ENCODE assay signal across 11 cellular contexts in the genomic region with DNA sequence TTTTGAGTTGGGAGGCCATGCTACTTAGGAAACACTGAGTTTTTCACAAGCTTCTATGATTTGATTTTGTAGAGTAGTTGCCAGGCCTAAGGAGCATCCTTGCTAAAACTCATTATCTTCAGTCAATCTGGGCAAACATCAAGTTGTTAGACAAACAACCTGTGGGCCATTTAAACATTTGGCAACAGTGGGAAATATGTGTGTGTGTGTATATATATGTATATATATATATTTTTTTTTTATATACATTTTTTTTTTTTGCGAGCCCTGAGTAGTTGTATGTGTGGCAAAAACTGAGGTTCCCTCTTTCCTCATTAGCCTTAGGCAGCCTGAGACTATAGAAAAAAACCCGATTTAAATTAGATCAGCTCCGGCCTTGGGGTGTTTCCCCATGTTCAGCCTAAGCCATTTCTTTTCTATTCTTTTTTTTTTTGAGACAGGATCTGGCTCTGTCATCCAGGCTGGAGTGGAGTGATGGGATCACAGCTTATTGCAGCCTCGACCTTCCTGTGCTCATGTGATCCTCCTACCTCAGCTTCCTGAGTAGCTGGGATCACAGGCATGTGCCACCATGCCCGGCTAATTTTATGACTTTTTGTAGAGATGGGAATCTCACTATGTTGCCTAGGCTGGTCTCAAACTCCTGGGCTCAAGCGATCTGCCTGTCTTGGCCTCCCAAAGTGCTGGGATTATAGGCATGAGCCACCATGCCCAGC. TPM values are rescaled to one million over a fixed set of nuclear protein-coding genes. Genes with fewer than 3 reads are reported as not detected.
DNase-seq lines count a peak whose midpoint lies in the region; ATAC-seq and TF ChIP-seq lines count a peak whose summit lies in the region.
"Had no signal": no experiment of that assay in that cellular context is flagged by ENCODE, and none has a peak within 500 bp of the region (broad histone marks: within the 10 kb centered on the region; RNA-seq: fewer than 3 reads in every experiment).

No MANE protein-coding gene starts in this region.

- H3K27ac ChIP-seq in mammary epithelial cell (ENCODE audit: insufficient read depth, low read depth, low read length) (no peak overlapping the region), lower lobe of right lung (peak overlapping the region; percentile 50), transverse colon (peak overlapping the region in 3 of 4 donors; percentile 47 to 66 (median 65)), esophagus squamous epithelium (peak overlapping the region in 1 of 4 donors; percentile 36)

- TF ChIP-seq CTCF in mammary epithelial cell (conservative IDR thresholded peaks at IDR 0.05 in 1 of 2, IDR thresholded peaks at IDR 0.05 in 1 of 2; ENCODE audit: extremely low read depth in 1 of 2, insufficient read depth in 1 of 2, low read depth in 1 of 2, low read length in 2 of 2) (no peak), MCF 10A (IDR thresholded peaks at IDR 0.05; ENCODE audit: unreplicated experiment) (no peak), lower lobe of right lung (IDR thresholded peaks at IDR 0.05) (no peak), transverse colon (IDR thresholded peaks at IDR 0.05) (no peak), esophagus squamous epithelium (IDR thresholded peaks at IDR 0.05) (no peak)

- no peaks in the 10 kb centered on the region for H3K4me1 Mint-ChIP-seq in MCF 10A (ENCODE audit: insufficient read depth, unreplicated experiment)

- H3K9me3 Mint-ChIP-seq in MCF 10A (ENCODE audit: unreplicated experiment): no peaks in the 10 kb centered on the region
- no peaks in the 10 kb centered on the region for H3K9me3 Mint-ChIP-seq in activated naive CD4-positive, alpha-beta T cell treated with anti-CD3 and anti-CD28 coated beads, Interleukin-2, amount 50 U/mL, for 72 hours

- intact Hi-C loops in mammary epithelial cell (cut with micrococcal nuclease): no loop called here
- intact Hi-C loops in MCF 10A (cut with micrococcal nuclease): no loop called here
- intact Hi-C loops in lower lobe of right lung (cut with DNase I): loop anchor here (10.0 kb wide), 1 partner anchor 90 kb away; no protein-coding TSS in a partner anchor
- intact Hi-C loops in transverse colon (cut with DNase I; ENCODE audit: low total_unique reads): no loop called here
- intact Hi-C loops in esophagus squamous epithelium (cut with DNase I): loop anchor here (5.0 kb wide), 1 partner anchor 87 kb away; no protein-coding TSS in a partner anchor

- WGBS in mammary epithelial cell (ENCODE audit: low coverage, missing lambda C conversion rate): 46% methylated on average over 5 of the region's 6 CpGs
- WGBS in transverse colon (ENCODE audit: low coverage in 1 of 2), 2 donors: 64 to 68% methylated on average over 4 to 6 of the region's 6 CpGs
- 52 to 54% methylated on average over 5 to 6 of the region's 6 CpGs for WGBS in esophagus squamous epithelium, 2 donors

- H3K4me2 ChIP-seq in mammary epithelial cell (ENCODE audit: insufficient read depth, low read depth, low read length): no peak overlapping the region

- CTCF ChIA-PET in mammary epithelial cell (lab: Charles Lee; ENCODE audit: low non-redundant PET): no interaction called here
- CTCF ChIA-PET in MCF 10A (lab: Yijun Ruan, JAX): interaction anchor here (0.7 to 3.3 kb wide), 5 partner anchors 11 to 281 kb away, joined by 3 to 22 read pairs (median 4); a partner anchor contains a TSS

- BruUV-seq in mammary epithelial cell (replicated peaks; lab: Mats Ljungman, UMichigan): no TSS peak
- BruUV-seq in MCF 10A (replicated peaks; lab: Mats Ljungman, UMichigan): no TSS peak

- no peak overlapping the region for H3K27ac Mint-ChIP-seq in MCF 10A (ENCODE audit: low read depth, unreplicated experiment)
- peak overlapping the region; percentile 86 to 87 for H3K27ac Mint-ChIP-seq in activated naive CD4-positive, alpha-beta T cell treated with anti-CD3 and anti-CD28 coated beads, Interleukin-2, amount 50 U/mL, for 72 hours

- POLR2A ChIA-PET in MCF 10A (lab: Yijun Ruan, JAX): interaction anchor here (1.3 to 1.4 kb wide), 2 partner anchors 10 to 19 kb away, joined by 3 to 5 read pairs; a partner anchor contains a TSS

- H3K79me2 ChIP-seq in mammary epithelial cell (ENCODE audit: insufficient read depth, low read length): no peaks in the 10 kb centered on the region

- DNase-seq in mammary epithelial cell (peak; percentile 19), MCF 10A (ENCODE audit: unreplicated experiment) (no peak), lower lobe of right lung (no peak), transverse colon (no peak), esophagus squamous epithelium (lab: John Stamatoyannopoulos, UW) (no peak), OCI-M1 (lab: John Stamatoyannopoulos, UW) (no peak), NCI-H82 treated with DMSO at 0.1 percent for 48 hours (lab: John Stamatoyannopoulos, UW; ENCODE audit: unreplicated experiment) (no peak)
- DNase-seq in activated naive CD4-positive, alpha-beta T cell treated with anti-CD3 and anti-CD28 coated beads, Interleukin-2, amount 50 U/mL, for 72 hours (ENCODE audit: low spot score in 2 of 2): no peak
- DNase-seq: NCI-H1092, NCI-H526 had no signal

- dilution Hi-C loops in mammary epithelial cell (cut with HindIII; ENCODE audit: low sequenced_read_pairs): loop anchor here (5.0 kb wide), 1 partner anchor 87 kb away; no protein-coding TSS in a partner anchor

- H3K4me3 ChIP-seq in mammary epithelial cell (replicated peaks in 1 of 3; ENCODE audit: insufficient read depth in 1 of 3, low read depth in 2 of 3, low read length in 3 of 3) (no peak overlapping the region), lower lobe of right lung (no peak overlapping the region), transverse colon (no peak overlapping the region), esophagus squamous epithelium (no peak overlapping the region)

- H3K4me1 ChIP-seq in mammary epithelial cell (ENCODE audit: insufficient read depth, low read length): peaks cover 10% of the 10 kb centered on the region
- peaks cover 11% of the 10 kb centered on the region for H3K4me1 ChIP-seq in lower lobe of right lung
- H3K4me1 ChIP-seq in transverse colon: peaks cover 3 to 12% (median 10%) of the 10 kb centered on the region in 4 donors
- peaks cover 0 to 14% (median 10%) of the 10 kb centered on the region in 3 donors for H3K4me1 ChIP-seq in esophagus squamous epithelium

- peaks cover 16% of the 10 kb centered on the region for H3K36me3 Mint-ChIP-seq in MCF 10A (ENCODE audit: insufficient read depth, unreplicated experiment)
- no peaks in the 10 kb centered on the region for H3K36me3 Mint-ChIP-seq in activated naive CD4-positive, alpha-beta T cell treated with anti-CD3 and anti-CD28 coated beads, Interleukin-2, amount 50 U/mL, for 72 hours

- H4K20me1 ChIP-seq in mammary epithelial cell (ENCODE audit: insufficient read depth, low read length): no peaks in the 10 kb centered on the region

- TF ChIP-seq POLR2A in transverse colon (IDR thresholded peaks at IDR 0.05) (no peak), esophagus squamous epithelium (IDR thresholded peaks at IDR 0.05) (no peak)

- no peak overlapping the region for H3K4me3 Mint-ChIP-seq in MCF 10A (ENCODE audit: unreplicated experiment)

- H3K27me3 ChIP-seq in mammary epithelial cell (ENCODE audit: insufficient read depth, low read length) (no peaks in the 10 kb centered on the region), lower lobe of right lung (ENCODE audit: low read depth) (no peaks in the 10 kb centered on the region), transverse colon (no peaks in the 10 kb centered on the region), esophagus squamous epithelium (no peaks in the 10 kb centered on the region)

- H3K36me3 ChIP-seq in mammary epithelial cell (ENCODE audit: insufficient read depth, low read length): no peaks in the 10 kb centered on the region
- H3K36me3 ChIP-seq in lower lobe of right lung: peaks cover 6% of the 10 kb centered on the region
- no peaks in the 10 kb centered on the region for H3K36me3 ChIP-seq in transverse colon
- H3K36me3 ChIP-seq in esophagus squamous epithelium: peaks cover 0 to 8% (median 0%) of the 10 kb centered on the region in 3 donors

- in situ Hi-C loops in mammary epithelial cell (cut with MboI; ENCODE audit: low sequenced_read_pairs in 2 of 2): loop anchor here (10.0 kb wide), 1 partner anchor 210 kb away; a partner anchor contains a TSS
- in situ Hi-C loops in transverse colon (cut with MboI; ENCODE audit: low pct_ligation_motif_present in 1 of 4, low pct_unique_long_range_greater_than_20kb in 1 of 4, low sequenced_read_pairs in 3 of 4): loop anchor here (5.0 to 25.0 kb wide), 5 partner anchors 87 to 212 kb away; a partner anchor contains a TSS

- no peak overlapping the region for H2AFZ ChIP-seq in mammary epithelial cell (ENCODE audit: low read depth, low read length)

- TF ChIP-seq EP300 in transverse colon (IDR thresholded peaks at IDR 0.05; ENCODE audit: low read depth): no peak

- no peaks in the 10 kb centered on the region for H3K9me3 ChIP-seq in mammary epithelial cell (replicated peaks; ENCODE audit: insufficient read depth, low read length)
- H3K9me3 ChIP-seq in lower lobe of right lung: no peaks in the 10 kb centered on the region
- H3K9me3 ChIP-seq in transverse colon: no peaks in the 10 kb centered on the region
- H3K9me3 ChIP-seq in esophagus squamous epithelium: no peaks in the 10 kb centered on the region

- no peak overlapping the region for H3K9ac ChIP-seq in mammary epithelial cell (ENCODE audit: insufficient read depth, low read length)

- no peaks in the 10 kb centered on the region for H3K27me3 Mint-ChIP-seq in MCF 10A (ENCODE audit: insufficient read depth, unreplicated experiment)

- peak in 1 of 2 donors; percentile 8 for ATAC-seq in activated naive CD4-positive, alpha-beta T cell treated with anti-CD3 and anti-CD28 coated beads, Interleukin-2, amount 50 U/mL, for 72 hours
- no peak for ATAC-seq in lower lobe of right lung
- ATAC-seq: HCT116 had no signal

RNA-seq across cellular contexts. Expression of a gene that starts 7.9 kb away (rescaled TPM):
- total RNA-seq in mammary epithelial cell (10 to 100 TPM; 39.6 to 42.2 TPM), MCF 10A (2022) (55.1 and 62.2 TPM in 2 replicates), lower lobe of right lung (23.7 TPM), transverse colon (10 to 100 TPM in 3 of 4 donors, 1 to 10 TPM in 1; 7.6 to 29.5 (median 16.6) TPM), esophagus squamous epithelium (10 to 100 TPM in 2 of 4 donors, 1 to 10 TPM in 2; 6.5 to 25.9 (median 12.2) TPM)
- polyA plus RNA-seq in mammary epithelial cell: 12.4 TPM
- polyA minus RNA-seq in mammary epithelial cell: 6.9 TPM
- total RNA-seq in activated naive CD4-positive, alpha-beta T cell treated with anti-CD3 and anti-CD28 coated beads, Interleukin-2, amount 50 U/mL, for 72 hours: 10 to 100 TPM; 15.0 to 27.4 TPM

RNA-seq across cellular contexts. Expression of a gene that starts 18.5 kb away (rescaled TPM):
- total RNA-seq in mammary epithelial cell (10 to 100 TPM; 10.4 to 18.5 TPM), MCF 10A (2022) (10.1 and 11.5 TPM in 2 replicates), lower lobe of right lung (8.7 TPM), transverse colon (10 to 100 TPM in 3 of 4 donors, not detected in 1; 11.1 to 16.9 (median 16.7) TPM), esophagus squamous epithelium (10 to 100 TPM in 1 of 4 donors, 1 to 10 TPM in 3; 4.5 to 10.1 (median 5.2) TPM)
- 8.1 TPM for polyA plus RNA-seq in mammary epithelial cell
- polyA minus RNA-seq in mammary epithelial cell: not detected
- 10 to 100 TPM in 1 of 2 donors, 1 to 10 TPM in 1; 8.5 to 10.3 TPM for total RNA-seq in activated naive CD4-positive, alpha-beta T cell treated with anti-CD3 and anti-CD28 coated beads, Interleukin-2, amount 50 U/mL, for 72 hours

RNA-seq across cellular contexts. Expression of a gene that starts 18.8 kb away (rescaled TPM):
- total RNA-seq in mammary epithelial cell (10 to 100 TPM; 15.5 to 22.1 TPM), MCF 10A (2022) (19.0 and 20.0 TPM in 2 replicates), lower lobe of right lung (11.4 TPM), transverse colon (10 to 100 TPM in 3 of 4 donors, 1 to 10 TPM in 1; 9.2 to 25.1 (median 18.8) TPM), esophagus squamous epithelium (10 to 100 TPM in 3 of 4 donors, 1 to 10 TPM in 1; 8.1 to 15.5 (median 11.1) TPM)
- 12.4 TPM for polyA plus RNA-seq in mammary epithelial cell
- 33.4 TPM for polyA minus RNA-seq in mammary epithelial cell
- 10 to 100 TPM; 14.7 to 16.8 TPM for total RNA-seq in activated naive CD4-positive, alpha-beta T cell treated with anti-CD3 and anti-CD28 coated beads, Interleukin-2, amount 50 U/mL, for 72 hours

Comparison
In these comparisons a context has a peak if more than half of its experiments do, and no peak if none do; other contexts are left out.
1. intact Hi-C loops: an anchor here in lower lobe of right lung (10.0 kb wide) and esophagus squamous epithelium (5.0 kb wide); none called in mammary epithelial cell, MCF 10A and transverse colon.